Comparison of ENCODE assay signal across 1 cellular context in the genomic region with DNA sequence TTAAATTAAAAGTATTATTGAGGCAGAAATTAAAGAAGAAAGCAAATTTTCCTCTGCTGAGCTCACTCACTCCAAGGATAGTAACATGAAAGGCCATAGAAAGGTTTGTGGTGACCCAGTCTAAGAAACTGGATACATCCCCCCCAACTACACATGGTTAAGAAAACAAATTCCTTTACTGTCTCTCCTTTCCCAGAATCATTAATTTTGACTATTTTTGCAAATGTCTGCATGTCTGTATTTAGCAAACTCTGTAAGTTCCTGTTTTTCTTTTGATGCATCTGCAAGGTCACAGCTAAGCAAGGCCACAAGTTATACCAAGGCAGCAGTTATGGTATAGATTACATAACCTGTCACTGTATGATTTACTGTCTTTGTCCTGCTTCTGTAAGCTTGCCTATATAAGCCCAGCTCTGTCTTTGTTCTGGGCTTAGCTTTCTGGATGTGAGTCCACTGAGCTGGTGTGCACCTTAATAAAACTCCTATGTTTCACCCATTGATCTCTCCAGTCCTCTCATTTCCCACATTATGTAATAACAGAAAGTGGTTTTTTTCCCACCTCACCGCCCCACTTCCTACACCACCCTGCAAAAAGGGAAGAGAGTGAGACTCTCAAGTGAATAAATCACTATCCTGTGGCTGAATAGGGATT.
TF ChIP-seq lines count a peak whose summit lies in the region.

No MANE protein-coding gene starts in this region.

TF ChIP-seq in GM12878, 131 proteins besides CTCF, POLR2A, EP300 and RAD21:
- TF ChIP-seq CBX5 (IDR thresholded peaks at IDR 0.05; ENCODE audit: low read depth) (0 out of 2 replicates have a peak, but pooled peaks have one; percentile 48), POLR2AphosphoS5 (IDR thresholded peaks at IDR 0.05; ENCODE audit: low read length) (no peak)
